14 cellular contexts compared by ENCODE assay signal in the genomic region with DNA sequence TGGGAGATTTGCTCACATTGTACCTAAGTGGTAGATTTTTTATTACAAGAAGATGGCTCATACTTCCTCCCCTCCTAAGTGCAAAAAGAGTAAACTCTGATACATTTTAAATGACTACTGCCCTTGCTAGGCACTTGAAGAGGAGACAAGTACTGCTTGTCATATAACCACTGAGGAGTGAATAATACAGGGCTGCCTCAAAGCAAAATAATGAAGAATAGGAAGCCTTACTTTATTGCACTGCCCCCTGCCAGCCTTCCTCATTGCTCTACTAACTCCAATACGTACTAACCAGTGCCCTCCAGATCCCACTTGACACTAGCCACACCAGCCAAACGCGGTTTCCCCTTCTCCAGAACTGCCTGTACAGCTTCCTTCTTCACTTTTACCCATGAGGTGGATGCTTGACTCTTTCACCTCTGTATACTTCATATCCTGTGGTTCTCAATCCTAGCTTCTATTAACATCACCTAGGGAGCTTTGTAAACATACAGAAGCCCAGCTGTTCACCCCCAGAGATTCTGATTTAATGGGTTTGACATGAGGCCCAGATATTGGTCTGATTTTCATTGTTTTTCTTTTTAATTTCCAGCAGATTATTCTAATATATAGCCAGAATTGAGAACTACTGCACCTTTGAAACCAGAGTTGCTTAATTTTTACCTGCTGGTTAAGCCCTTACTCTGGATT. TPM values are rescaled to one million over a fixed set of nuclear protein-coding genes. Genes with fewer than 3 reads are reported as not detected.
DNase-seq lines count a peak whose midpoint lies in the region; TF ChIP-seq lines count a peak whose summit lies in the region.
"Had no signal": no experiment of that assay in that cellular context is flagged by ENCODE, and none has a peak within 500 bp of the region (broad histone marks: within the 10 kb centered on the region; RNA-seq: fewer than 3 reads in every experiment).

No MANE protein-coding gene starts in this region.

- no peak overlapping the region for H3K27ac ChIP-seq in endodermal cell (ENCODE audit: low read depth, low read length)
- H3K27ac ChIP-seq in smooth muscle cell (ENCODE audit: low read depth), result peak overlapping the region; percentile 51
- H3K27ac ChIP-seq in CD8-positive, alpha-beta memory T cell (ENCODE audit: low read depth, low read length), result no peak overlapping the region
- H3K27ac ChIP-seq: right atrium auricular region had no signal

- peaks cover 34% of the 10 kb centered on the region for H3K9me3 Mint-ChIP-seq in endodermal cell
- no peaks in the 10 kb centered on the region for H3K9me3 Mint-ChIP-seq in activated naive CD4-positive, alpha-beta T cell treated with anti-CD3 and anti-CD28 coated beads for 36 hours
- H3K9me3 Mint-ChIP-seq in endothelial cell (ENCODE audit: unreplicated experiment), result peaks cover 5% of the 10 kb centered on the region
- peaks cover 0 to 2% (median 0%) of the 10 kb centered on the region in 5 donors for H3K9me3 Mint-ChIP-seq in CD8-positive, alpha-beta memory T cell
- H3K9me3 Mint-ChIP-seq: CD4-positive, alpha-beta T cell; natural killer cell treated with Interleukin-12 subunit alpha and Interleukin-12 subunit beta and Interleukin-15 and Interleukin-18, amount 100 ng/mL, for 72 hours had no signal

- TF ChIP-seq CTCF in endodermal cell (conservative IDR thresholded peaks at IDR 0.05), result no peak
- TF ChIP-seq CTCF in smooth muscle cell (IDR thresholded peaks at IDR 0.05; ENCODE audit: borderline replicate concordance, insufficient read depth, poor library complexity, severe bottlenecking), result no peak
- TF ChIP-seq CTCF in endothelial cell (IDR thresholded peaks at IDR 0.05; ENCODE audit: unreplicated experiment), result no peak

- H3K4me1 ChIP-seq in endodermal cell (ENCODE audit: control insufficient read depth, insufficient read depth, low read length) (peaks cover 7% of the 10 kb centered on the region), smooth muscle cell (ENCODE audit: low read depth) (peaks cover 48% of the 10 kb centered on the region)
- H3K4me1 ChIP-seq in CD8-positive, alpha-beta memory T cell (ENCODE audit: insufficient read depth, low read length), result no peaks in the 10 kb centered on the region
- H3K4me1 ChIP-seq: right atrium auricular region had no signal

- POLR2A ChIA-PET in CD8-positive, alpha-beta memory T cell (lab: Charles Lee), result no interaction called here

- no peaks in the 10 kb centered on the region for H3K27me3 ChIP-seq in endodermal cell (ENCODE audit: control insufficient read depth, insufficient read depth, low read length, poor library complexity, severe bottlenecking)
- no peaks in the 10 kb centered on the region for H3K27me3 ChIP-seq in smooth muscle cell (ENCODE audit: low read depth)
- no peaks in the 10 kb centered on the region for H3K27me3 ChIP-seq in CD8-positive, alpha-beta memory T cell (ENCODE audit: insufficient read depth, low read length, poor library complexity, severe bottlenecking)
- H3K27me3 ChIP-seq: right atrium auricular region had no signal

- H3K4me1 Mint-ChIP-seq in endodermal cell (peaks cover 15% of the 10 kb centered on the region), endothelial cell (ENCODE audit: unreplicated experiment) (no peaks in the 10 kb centered on the region)
- no peaks in the 10 kb centered on the region for H3K4me1 Mint-ChIP-seq in activated naive CD4-positive, alpha-beta T cell treated with anti-CD3 and anti-CD28 coated beads for 36 hours (ENCODE audit: low read depth)
- no peaks in the 10 kb centered on the region for H3K4me1 Mint-ChIP-seq in CD8-positive, alpha-beta memory T cell

- H3K79me2 ChIP-seq in smooth muscle cell (ENCODE audit: low read depth), result no peaks in the 10 kb centered on the region

- no peaks in the 10 kb centered on the region for H3K27me3 Mint-ChIP-seq in endodermal cell (ENCODE audit: insufficient read depth)
- H3K27me3 Mint-ChIP-seq in activated naive CD4-positive, alpha-beta T cell treated with anti-CD3 and anti-CD28 coated beads for 36 hours (ENCODE audit: low read depth), result peaks cover 2% of the 10 kb centered on the region
- H3K27me3 Mint-ChIP-seq in endothelial cell (ENCODE audit: unreplicated experiment), result no peaks in the 10 kb centered on the region
- peaks cover 4 to 22% of the 10 kb centered on the region in 2 donors for H3K27me3 Mint-ChIP-seq in CD8-positive, alpha-beta memory T cell

- intact Hi-C loops in activated naive CD4-positive, alpha-beta T cell treated with anti-CD3 and anti-CD28 coated beads for 36 hours (cut with micrococcal nuclease), result no loop called here

- H3K9me3 ChIP-seq in endodermal cell (ENCODE audit: control insufficient read depth, low read length), result peaks cover 21% of the 10 kb centered on the region
- no peaks in the 10 kb centered on the region for H3K9me3 ChIP-seq in smooth muscle cell (replicated peaks; ENCODE audit: low read depth)
- no peaks in the 10 kb centered on the region for H3K9me3 ChIP-seq in CD8-positive, alpha-beta memory T cell (ENCODE audit: low read length)
- H3K9me3 ChIP-seq: right atrium auricular region had no signal

- H3K4me3 ChIP-seq in endodermal cell (ENCODE audit: low read length), result peak overlapping the region; percentile 54
- no peak overlapping the region for H3K4me3 ChIP-seq in smooth muscle cell
- H3K4me3 ChIP-seq in CD8-positive, alpha-beta memory T cell (ENCODE audit: low read length), result no peak overlapping the region
- H3K4me3 ChIP-seq: right atrium auricular region had no signal

- peaks cover 2% of the 10 kb centered on the region for H3K36me3 Mint-ChIP-seq in endodermal cell (ENCODE audit: low read depth)
- peaks cover 2% of the 10 kb centered on the region for H3K36me3 Mint-ChIP-seq in activated naive CD4-positive, alpha-beta T cell treated with anti-CD3 and anti-CD28 coated beads for 36 hours (ENCODE audit: low read depth)
- no peaks in the 10 kb centered on the region for H3K36me3 Mint-ChIP-seq in endothelial cell (ENCODE audit: low read depth, unreplicated experiment)
- H3K36me3 Mint-ChIP-seq in CD8-positive, alpha-beta memory T cell, result no peaks in the 10 kb centered on the region
- H3K36me3 Mint-ChIP-seq: natural killer cell treated with Interleukin-12 subunit alpha and Interleukin-12 subunit beta and Interleukin-15 and Interleukin-18, amount 100 ng/mL, for 72 hours had no signal

- H2AFZ ChIP-seq in smooth muscle cell (ENCODE audit: low read depth), result no peak overlapping the region

- WGBS in endodermal cell (ENCODE audit: insufficient coverage in 1 of 2, insufficient read length in 1 of 2), 2 experiments, result 47 to 71% methylated on average over 2 to 3 of the region's 3 CpGs
- WGBS in smooth muscle cell (ENCODE audit: low lambda C conversion rate), result 62% methylated on average over 3 of the region's 3 CpGs

- H3K4me3 Mint-ChIP-seq in endodermal cell (no peak overlapping the region), endothelial cell (ENCODE audit: unreplicated experiment) (no peak overlapping the region)
- H3K4me3 Mint-ChIP-seq in activated naive CD4-positive, alpha-beta T cell treated with anti-CD3 and anti-CD28 coated beads for 36 hours, result no peak overlapping the region
- no peak overlapping the region for H3K4me3 Mint-ChIP-seq in CD8-positive, alpha-beta memory T cell
- H3K4me3 Mint-ChIP-seq: CD4-positive, alpha-beta T cell; dendritic cell treated with granulocyte-macrophage colony-stimulating factor and Interleukin-4, amounts not matched to agents 40 ng/mL and 50 ng/mL, for 4 days; natural killer cell treated with Interleukin-12 subunit alpha and Interleukin-12 subunit beta and Interleukin-15 and Interleukin-18, amount 100 ng/mL, for 72 hours had no signal

- peak overlapping the region; percentile 93 for H3K27ac Mint-ChIP-seq in endodermal cell
- H3K27ac Mint-ChIP-seq in activated naive CD4-positive, alpha-beta T cell treated with anti-CD3 and anti-CD28 coated beads for 36 hours, result no peak overlapping the region
- no peak overlapping the region for H3K27ac Mint-ChIP-seq in endothelial cell (ENCODE audit: unreplicated experiment)
- H3K27ac Mint-ChIP-seq in CD8-positive, alpha-beta memory T cell, result no peak overlapping the region
- H3K27ac Mint-ChIP-seq: CD4-positive, alpha-beta T cell; dendritic cell treated with granulocyte-macrophage colony-stimulating factor and Interleukin-4, amounts not matched to agents 40 ng/mL and 50 ng/mL, for 4 days; natural killer cell treated with Interleukin-12 subunit alpha and Interleukin-12 subunit beta and Interleukin-15 and Interleukin-18, amount 100 ng/mL, for 72 hours had no signal

- H3K9ac ChIP-seq in endodermal cell (ENCODE audit: extremely low read depth, low read length, poor library complexity, severe bottlenecking) (no peak overlapping the region), smooth muscle cell (ENCODE audit: low read depth) (no peak overlapping the region)

- H4K20me1 ChIP-seq in smooth muscle cell (ENCODE audit: low read depth), result no peaks in the 10 kb centered on the region

- H3K4me2 ChIP-seq in smooth muscle cell, result no peak overlapping the region

- DNase-seq in NCI-H748 (lab: John Stamatoyannopoulos, UW; ENCODE audit: unreplicated experiment) (peak; percentile 29), NCI-H748 treated with DMSO at 0.1 percent for 48 hours (lab: John Stamatoyannopoulos, UW) (no peak), NCI-H524 (lab: John Stamatoyannopoulos, UW) (peak; percentile 77 to 78), endodermal cell (no peak), smooth muscle cell (lab: John Stamatoyannopoulos, UW; ENCODE audit: unreplicated experiment) (no peak), endothelial cell (ENCODE audit: low spot score) (no peak)
- no peak for DNase-seq in activated naive CD4-positive, alpha-beta T cell treated with anti-CD3 and anti-CD28 coated beads for 36 hours
- no peak for DNase-seq in CD8-positive, alpha-beta memory T cell
- DNase-seq: activated naive CD4-positive, alpha-beta T cell; CD4-positive, alpha-beta T cell; NCI-H187 treated with DMSO at 0.1 percent for 48 hours had no signal

- H3F3A ChIP-seq in smooth muscle cell (ENCODE audit: low read depth), result no peaks in the 10 kb centered on the region

- CTCF ChIA-PET in activated naive CD4-positive, alpha-beta T cell treated with anti-CD3 and anti-CD28 coated beads for 36 hours (lab: Charles Lee), result no interaction called here
- CTCF ChIA-PET in CD8-positive, alpha-beta memory T cell (lab: Charles Lee), result interaction anchor here (1.0 kb wide), 1 partner anchor 11 kb away, joined by 4 read pairs; a partner anchor contains a TSS

- H3K36me3 ChIP-seq in endodermal cell (ENCODE audit: control insufficient read depth, insufficient read depth, low read length) (no peaks in the 10 kb centered on the region), smooth muscle cell (ENCODE audit: low read depth) (no peaks in the 10 kb centered on the region)
- H3K36me3 ChIP-seq in CD8-positive, alpha-beta memory T cell (ENCODE audit: insufficient read depth, low read length), result no peaks in the 10 kb centered on the region
- H3K36me3 ChIP-seq: right atrium auricular region had no signal

RNA-seq across cellular contexts. Expression of a gene that starts 11.7 kb away (rescaled TPM):
- total RNA-seq in endodermal cell, result 10 to 100 TPM; 15.5 to 17.5 TPM
- 13.3 TPM for polyA plus RNA-seq in endodermal cell (2013, experiment 1 of 2)
- 10.1 TPM for polyA plus RNA-seq in endodermal cell (2013, experiment 2 of 2)
- 8.9 and 19.4 TPM in 2 replicates for total RNA-seq in smooth muscle cell
- polyA plus RNA-seq in smooth muscle cell, result 6.1 and 6.7 TPM in 2 replicates
- total RNA-seq in activated naive CD4-positive, alpha-beta T cell treated with anti-CD3 and anti-CD28 coated beads for 36 hours, result 10 to 100 TPM; 13.7 to 16.7 TPM
- total RNA-seq in endothelial cell (ENCODE audit: unreplicated experiment), result 14.8 TPM
- 10 to 100 TPM; 20.4 to 21.4 TPM for total RNA-seq in CD8-positive, alpha-beta memory T cell
- 11.6 TPM for polyA plus RNA-seq in CD8-positive, alpha-beta memory T cell

RNA-seq across cellular contexts. Expression of a gene that starts 48.4 kb away (rescaled TPM):
- 10 to 100 TPM; 57.0 to 61.9 TPM for total RNA-seq in endodermal cell
- polyA plus RNA-seq in endodermal cell (2013, experiment 1 of 2), result 26.4 TPM
- polyA plus RNA-seq in endodermal cell (2013, experiment 2 of 2), result 30.1 TPM
- total RNA-seq in smooth muscle cell, result 57.8 and 62.7 TPM in 2 replicates
- polyA plus RNA-seq in smooth muscle cell, result 41.7 and 66.3 TPM in 2 replicates
- 10 to 100 TPM; 20.0 to 26.2 TPM for total RNA-seq in activated naive CD4-positive, alpha-beta T cell treated with anti-CD3 and anti-CD28 coated beads for 36 hours
- 37.6 TPM for total RNA-seq in endothelial cell (ENCODE audit: unreplicated experiment)
- 10 to 100 TPM; 34.9 to 40.3 TPM for total RNA-seq in CD8-positive, alpha-beta memory T cell
- polyA plus RNA-seq in CD8-positive, alpha-beta memory T cell, result 49.2 TPM

Comparison
In these comparisons a context has a peak if more than half of its experiments do, and no peak if none do; other contexts are left out.
1. DNase-seq: peak in NCI-H748 (single experiment) and NCI-H524 (2 of 2); none in NCI-H748 treated with DMSO at 0.1 percent for 48 hours (single experiment), endodermal cell (single experiment), smooth muscle cell (single experiment), activated naive CD4-positive, alpha-beta T cell treated with anti-CD3 and anti-CD28 coated beads for 36 hours (single experiment), endothelial cell (single experiment) and CD8-positive, alpha-beta memory T cell (0 of 5).